14 cellular contexts compared by ENCODE assay signal in the genomic region with DNA sequence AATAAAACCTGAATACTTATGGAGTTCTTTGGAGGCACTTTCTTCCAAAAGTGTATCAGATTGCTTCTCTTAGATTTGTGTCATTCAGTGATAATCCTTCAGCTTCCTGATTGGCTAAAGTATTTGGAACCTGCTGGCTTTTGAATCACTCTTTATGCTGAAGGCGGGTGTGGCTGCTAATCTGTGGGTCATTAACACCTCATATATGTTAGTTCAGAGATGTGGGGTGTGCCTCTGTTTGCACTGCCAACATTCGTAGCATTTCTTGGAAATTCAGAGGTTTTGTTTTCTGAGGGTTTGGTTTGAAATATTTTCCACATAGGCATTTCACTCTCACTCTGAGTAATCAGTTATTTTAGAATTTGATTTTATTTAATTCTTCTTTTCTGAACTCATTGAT.
A peak's percentile ranks its signal among the peaks of the same experiment; 100 is the strongest.
DNase-seq lines count a peak whose midpoint lies in the region; ATAC-seq and TF ChIP-seq lines count a peak whose summit lies in the region.
"Had no signal": no experiment of that assay in that cellular context is flagged by ENCODE, and none has a peak within 500 bp of the region (broad histone marks: within the 10 kb centered on the region; RNA-seq: fewer than 3 reads in every experiment).

No MANE protein-coding gene starts in this region.

- intact Hi-C loops in mucosa of descending colon (cut with DNase I, micrococcal nuclease) (no loop called here), head of caudate nucleus (cut with DNase I) (no loop called here)
- intact Hi-C loops in activated CD8-positive, alpha-beta T cell treated with anti-CD3 and anti-CD28 coated beads for 36 hours (cut with micrococcal nuclease), result no loop called here

- H3K4me1 Mint-ChIP-seq in chondrocyte (ENCODE audit: low read depth), result peaks cover 55% of the 10 kb centered on the region
- no peaks in the 10 kb centered on the region for H3K4me1 Mint-ChIP-seq in activated CD8-positive, alpha-beta T cell treated with anti-CD3 and anti-CD28 coated beads for 36 hours (ENCODE audit: low read depth)
- H3K4me1 Mint-ChIP-seq: CD4-positive, alpha-beta memory T cell had no signal

- in situ Hi-C loops in GM23248 (cut with MboI), result no loop called here

- H3K27ac Mint-ChIP-seq in chondrocyte (ENCODE audit: unreplicated experiment), result peak overlapping the region; percentile 70
- no peak overlapping the region for H3K27ac Mint-ChIP-seq in activated CD8-positive, alpha-beta T cell treated with anti-CD3 and anti-CD28 coated beads for 36 hours
- H3K27ac Mint-ChIP-seq: CD4-positive, alpha-beta memory T cell had no signal

- no peak overlapping the region for H3K4me3 ChIP-seq in GM23248
- H3K4me3 ChIP-seq in mucosa of descending colon, result no peak overlapping the region
- H3K4me3 ChIP-seq: K562 had no signal

- H3K9me3 Mint-ChIP-seq in chondrocyte (ENCODE audit: low read depth), result no peaks in the 10 kb centered on the region
- no peaks in the 10 kb centered on the region for H3K9me3 Mint-ChIP-seq in activated CD8-positive, alpha-beta T cell treated with anti-CD3 and anti-CD28 coated beads for 36 hours

- H3K9ac ChIP-seq in GM23248, result peak overlapping the region; percentile 1; the same call in 1 of the 2 replicates

- H4K20me1 ChIP-seq in GM23248 (ENCODE audit: insufficient read depth), result no peaks in the 10 kb centered on the region

- DNase-seq in AG08395 (ENCODE audit: low spot score) (peak; percentile 19), GM23248 (peak; percentile 62), chondrocyte (ENCODE audit: low spot score) (no peak), mucosa of descending colon (peak in 1 of 3 donors; percentile 19), NK-92 (lab: John Stamatoyannopoulos, UW; ENCODE audit: unreplicated experiment) (no peak), head of caudate nucleus (no peak), NCI-H187 treated with DMSO at 0.1 percent for 48 hours (lab: John Stamatoyannopoulos, UW) (no peak)
- DNase-seq in activated CD8-positive, alpha-beta T cell treated with anti-CD3 and anti-CD28 coated beads for 36 hours, result no peak
- DNase-seq: BE2C; CD4-positive, alpha-beta memory T cell; NCI-H1048; NCI-H1694; SHP77 had no signal

- H3K4me1 ChIP-seq in GM23248 (ENCODE audit: insufficient read depth), result peaks cover 44% of the 10 kb centered on the region
- peaks cover 3% of the 10 kb centered on the region for H3K4me1 ChIP-seq in mucosa of descending colon (ENCODE audit: low read depth)
- H3K4me1 ChIP-seq: BE2C had no signal

- no peaks in the 10 kb centered on the region for H3K36me3 ChIP-seq in GM23248 (ENCODE audit: low read depth)
- no peaks in the 10 kb centered on the region for H3K36me3 ChIP-seq in mucosa of descending colon (ENCODE audit: low read depth)
- H3K36me3 ChIP-seq: BE2C had no signal

- H3K4me3 Mint-ChIP-seq in chondrocyte (ENCODE audit: unreplicated experiment), result no peak overlapping the region
- H3K4me3 Mint-ChIP-seq in activated CD8-positive, alpha-beta T cell treated with anti-CD3 and anti-CD28 coated beads for 36 hours, result no peak overlapping the region
- H3K4me3 Mint-ChIP-seq: CD4-positive, alpha-beta memory T cell had no signal

- ATAC-seq in mucosa of descending colon, result peak; percentile 53
- ATAC-seq in activated CD8-positive, alpha-beta T cell treated with anti-CD3 and anti-CD28 coated beads for 36 hours, result no peak
- ATAC-seq: K562 had no signal

- H3K9me2 ChIP-seq in GM23248 (ENCODE audit: insufficient read depth), result no peaks in the 10 kb centered on the region

- H3F3A ChIP-seq in GM23248 (ENCODE audit: insufficient read depth), result peaks cover 33% of the 10 kb centered on the region

- POLR2A ChIA-PET in activated CD8-positive, alpha-beta T cell treated with anti-CD3 and anti-CD28 coated beads for 36 hours (lab: Charles Lee), result no interaction called here

- CTCF ChIA-PET in activated CD8-positive, alpha-beta T cell treated with anti-CD3 and anti-CD28 coated beads for 36 hours (lab: Charles Lee), result no interaction called here

- peaks cover 2% of the 10 kb centered on the region for H3K36me3 Mint-ChIP-seq in chondrocyte (ENCODE audit: low read depth)
- no peaks in the 10 kb centered on the region for H3K36me3 Mint-ChIP-seq in activated CD8-positive, alpha-beta T cell treated with anti-CD3 and anti-CD28 coated beads for 36 hours (ENCODE audit: low read depth)
- H3K36me3 Mint-ChIP-seq: CD4-positive, alpha-beta memory T cell had no signal

- no peaks in the 10 kb centered on the region for H3K27me3 ChIP-seq in GM23248 (replicated peaks; ENCODE audit: insufficient read depth)
- H3K27me3 ChIP-seq: BE2C had no signal

- H3K4me2 ChIP-seq in GM23248 (ENCODE audit: unreplicated experiment), result peak overlapping the region; percentile 75

- WGBS in GM23248 (ENCODE audit: low coverage in 1 of 2, low lambda C conversion rate in 2 of 2, missing lambda C conversion rate in 2 of 2), 2 experiments, result 32 to 52% methylated on average over 2 of the region's 2 CpGs

- TF ChIP-seq CTCF in chondrocyte (IDR thresholded peaks at IDR 0.05) (no peak), mucosa of descending colon (IDR thresholded peaks at IDR 0.05) (no peak)
- TF ChIP-seq CTCF in activated CD8-positive, alpha-beta T cell treated with anti-CD3 and anti-CD28 coated beads for 36 hours (IDR thresholded peaks at IDR 0.05), result no peak

- H3K9me3 ChIP-seq in GM23248 (ENCODE audit: low read depth), result no peaks in the 10 kb centered on the region
- H3K9me3 ChIP-seq in mucosa of descending colon, result no peaks in the 10 kb centered on the region
- H3K9me3 ChIP-seq: BE2C had no signal

- no peaks in the 10 kb centered on the region for H3K27me3 Mint-ChIP-seq in chondrocyte (ENCODE audit: low read depth)
- no peaks in the 10 kb centered on the region for H3K27me3 Mint-ChIP-seq in activated CD8-positive, alpha-beta T cell treated with anti-CD3 and anti-CD28 coated beads for 36 hours
- H3K27me3 Mint-ChIP-seq: CD4-positive, alpha-beta memory T cell had no signal

- peak overlapping the region; percentile 83 for H3K27ac ChIP-seq in GM23248

- H2AFZ ChIP-seq in GM23248, result no peak overlapping the region

- H3K79me2 ChIP-seq in GM23248 (ENCODE audit: insufficient read depth), result no peaks in the 10 kb centered on the region

Comparison
In these comparisons a context has a peak if more than half of its experiments do, and no peak if none do; other contexts are left out.
1. DNase-seq: peak in AG08395 (single experiment) and GM23248 (single experiment); none in chondrocyte (single experiment), NK-92 (single experiment), head of caudate nucleus (0 of 42), NCI-H187 treated with DMSO at 0.1 percent for 48 hours (single experiment) and activated CD8-positive, alpha-beta T cell treated with anti-CD3 and anti-CD28 coated beads for 36 hours (single experiment).